In the genomic region with DNA sequence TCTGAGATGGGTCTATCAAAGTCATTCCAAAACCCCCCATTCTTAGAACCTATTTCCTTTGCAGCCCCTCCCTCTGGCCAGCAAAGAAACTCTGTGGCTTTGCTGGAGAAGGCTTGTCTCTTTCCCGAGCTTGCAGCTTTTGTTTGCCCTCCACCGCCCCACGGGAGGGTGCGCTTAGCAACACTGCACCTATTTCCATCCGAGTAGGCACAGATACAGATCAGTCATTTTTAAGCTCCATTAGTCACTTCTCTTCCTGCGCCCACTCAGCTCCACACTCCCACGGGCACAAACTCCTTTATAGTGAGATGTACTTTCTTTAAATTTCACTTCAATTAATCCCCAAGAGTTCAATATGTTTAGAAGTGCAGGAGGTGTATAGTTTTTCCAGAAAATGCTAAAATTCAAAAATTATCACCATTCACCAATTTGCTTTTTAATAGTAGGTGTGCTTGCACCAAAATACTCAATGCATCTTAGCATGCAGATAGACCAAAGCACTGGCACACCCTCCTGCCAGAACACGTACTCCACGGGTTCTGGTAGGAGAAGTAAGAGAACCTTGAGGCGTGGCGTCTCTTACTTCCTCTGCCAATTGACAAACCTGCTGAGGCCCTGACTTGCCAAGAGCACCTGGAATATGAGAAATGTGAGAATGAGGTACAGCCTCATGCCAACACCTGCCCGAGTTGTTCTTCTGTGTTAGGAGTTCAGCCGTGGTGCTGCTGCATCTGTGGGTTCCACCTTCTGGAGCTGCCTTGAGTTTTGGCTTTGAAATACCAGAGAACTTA, we compare ENCODE assay signal across 17 cellular contexts.
DNase-seq lines count a peak whose midpoint lies in the region; TF ChIP-seq lines count a peak whose summit lies in the region.
"Had no signal": no experiment of that assay in that cellular context is flagged by ENCODE, and none has a peak within 500 bp of the region (broad histone marks: within the 10 kb centered on the region; RNA-seq: fewer than 3 reads in every experiment).

No MANE protein-coding gene starts in this region.

- H3K4me1 Mint-ChIP-seq in CD8-positive, alpha-beta memory T cell, result no peaks in the 10 kb centered on the region
- H3K4me1 Mint-ChIP-seq: CD14-positive monocyte had no signal

- CTCF ChIA-PET in CD8-positive, alpha-beta memory T cell (lab: Charles Lee), result no interaction called here

- H3K36me3 ChIP-seq in WERI-Rb-1, result no peaks in the 10 kb centered on the region
- no peaks in the 10 kb centered on the region for H3K36me3 ChIP-seq in CD8-positive, alpha-beta memory T cell (ENCODE audit: insufficient read depth, low read length)
- H3K36me3 ChIP-seq: SJSA1 had no signal

- peaks cover 28% of the 10 kb centered on the region for H3K9me3 ChIP-seq in WERI-Rb-1 (ENCODE audit: severe bottlenecking)
- no peaks in the 10 kb centered on the region for H3K9me3 ChIP-seq in CD8-positive, alpha-beta memory T cell (ENCODE audit: low read length)
- H3K9me3 ChIP-seq: A549, SJSA1 had no signal

- peaks cover 6 to 20% of the 10 kb centered on the region in 2 donors for H3K27me3 Mint-ChIP-seq in CD8-positive, alpha-beta memory T cell

- DNase-seq in activated CD8-positive, alpha-beta memory T cell treated with anti-CD3 and anti-CD28 coated beads, Interleukin-2, amount 50 U/mL, for 48 hours, result peak; percentile 23
- DNase-seq in activated CD8-positive, alpha-beta memory T cell treated with anti-CD3 and anti-CD28 coated beads for 24 hours, result no peak
- DNase-seq in WERI-Rb-1 (peak; percentile 4), mesenteric fat pad (ENCODE audit: low spot score) (peak; percentile 81), superior temporal gyrus (ENCODE audit: extremely low spot score) (peak; percentile 29), pons (ENCODE audit: low spot score) (no peak), NCI-H774 (lab: John Stamatoyannopoulos, UW) (no peak)
- DNase-seq in CD8-positive, alpha-beta memory T cell, result no peak
- DNase-seq: H7, NCI-H1092, NCI-H1694, NCI-H748 treated with DMSO at 0.1 percent for 48 hours, PC-9 had no signal

- H3K4me3 Mint-ChIP-seq in CD8-positive, alpha-beta memory T cell, result no peak overlapping the region
- H3K4me3 Mint-ChIP-seq: CD14-positive monocyte had no signal

- no peak for TF ChIP-seq CTCF in WERI-Rb-1 (IDR thresholded peaks at IDR 0.05; ENCODE audit: low read depth, low read length)

- H3K27me3 ChIP-seq in WERI-Rb-1 (ENCODE audit: insufficient read depth, low read depth, severe bottlenecking), result peaks cover 79% of the 10 kb centered on the region
- H3K27me3 ChIP-seq in CD8-positive, alpha-beta memory T cell (ENCODE audit: insufficient read depth, low read length, poor library complexity, severe bottlenecking), result no peaks in the 10 kb centered on the region

- H3K36me3 Mint-ChIP-seq in CD8-positive, alpha-beta memory T cell, result no peaks in the 10 kb centered on the region
- H3K36me3 Mint-ChIP-seq: CD14-positive monocyte had no signal

- no peak overlapping the region for H3K27ac ChIP-seq in WERI-Rb-1
- H3K27ac ChIP-seq in CD8-positive, alpha-beta memory T cell (ENCODE audit: low read depth, low read length), result no peak overlapping the region
- H3K27ac ChIP-seq: A549, KMS-11, PC-9, SJSA1 had no signal

- no peaks in the 10 kb centered on the region for H3K4me1 ChIP-seq in CD8-positive, alpha-beta memory T cell (ENCODE audit: insufficient read depth, low read length)
- H3K4me1 ChIP-seq: A549, SJSA1 had no signal

- POLR2A ChIA-PET in CD8-positive, alpha-beta memory T cell (lab: Charles Lee), result no interaction called here

- no peak overlapping the region for H3K27ac Mint-ChIP-seq in CD8-positive, alpha-beta memory T cell
- H3K27ac Mint-ChIP-seq: CD14-positive monocyte had no signal

- H3K9me3 Mint-ChIP-seq in CD8-positive, alpha-beta memory T cell, result peaks cover 0 to 5% (median 4%) of the 10 kb centered on the region in 5 donors

- H3K4me3 ChIP-seq in WERI-Rb-1 (ENCODE audit: low read depth, low read length), result no peak overlapping the region
- H3K4me3 ChIP-seq in CD8-positive, alpha-beta memory T cell (ENCODE audit: low read length), result no peak overlapping the region
- H3K4me3 ChIP-seq: A549, PC-9, SJSA1 had no signal

Comparison
In these comparisons a context has a peak if more than half of its experiments do, and no peak if none do; other contexts are left out.
1. DNase-seq: peak in activated CD8-positive, alpha-beta memory T cell treated with anti-CD3 and anti-CD28 coated beads, Interleukin-2, amount 50 U/mL, for 48 hours (single experiment), WERI-Rb-1 (single experiment), mesenteric fat pad (single experiment) and superior temporal gyrus (single experiment); none in activated CD8-positive, alpha-beta memory T cell treated with anti-CD3 and anti-CD28 coated beads for 24 hours (single experiment), pons (single experiment), CD8-positive, alpha-beta memory T cell (0 of 5) and NCI-H774 (single experiment).